Comparison of ENCODE assay signal across 35 cellular contexts in the genomic region with DNA sequence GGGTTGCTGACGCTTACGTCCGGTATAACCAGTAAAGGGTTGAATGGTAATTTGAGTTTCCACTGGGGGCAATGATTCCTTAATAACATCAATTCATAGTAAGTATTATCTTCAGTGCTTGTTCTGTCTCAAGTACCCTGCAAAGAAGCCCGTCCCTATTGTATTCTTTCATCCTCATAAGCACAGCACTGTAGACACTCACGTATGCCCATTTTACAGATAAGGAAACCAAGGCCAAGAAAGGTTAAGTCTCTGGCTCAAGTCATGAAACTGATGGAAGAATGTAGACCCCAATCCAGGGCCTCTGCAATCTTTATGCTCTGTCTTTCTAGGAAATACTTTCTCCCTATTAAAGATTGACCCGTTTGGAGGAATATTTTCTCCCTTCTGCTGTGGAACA.
DNase-seq lines count a peak whose midpoint lies in the region; ATAC-seq, FAIRE-seq and TF ChIP-seq lines count a peak whose summit lies in the region.
"Had no signal": no experiment of that assay in that cellular context is flagged by ENCODE, and none has a peak within 500 bp of the region (broad histone marks: within the 10 kb centered on the region; RNA-seq: fewer than 3 reads in every experiment).

No MANE protein-coding gene starts in this region.

- CTCF ChIA-PET in HepG2 (lab: Yijun Ruan, JAX; ENCODE audit: low intra/inter-chr PET ratio, low total read pairs), result no interaction called here
- CTCF ChIA-PET in K562 (lab: Yijun Ruan, JAX; ENCODE audit: low intra/inter-chr PET ratio), result no interaction called here

- TF ChIP-seq POLR2A in HepG2 (IDR thresholded peaks at IDR 0.05; ENCODE audit: insufficient read depth in 1 of 2, low read depth in 2 of 2, low read length in 2 of 2) (no peak), right lobe of liver (IDR thresholded peaks at IDR 0.05) (no peak), K562 (conservative IDR thresholded peaks at IDR 0.05) (no peak)

- no peaks in the 10 kb centered on the region for H3K27me3 Mint-ChIP-seq in stimulated activated naive CD8-positive, alpha-beta T cell treated with anti-CD3 and anti-CD28 coated beads, Interleukin-15, amount 100 ng/mL, for 72 hours
- H3K27me3 Mint-ChIP-seq in HFFc6 (ENCODE audit: insufficient read depth), result peaks cover 2% of the 10 kb centered on the region
- H3K27me3 Mint-ChIP-seq: CD4-positive, alpha-beta T cell had no signal

- 58% methylated on average over 6 of the region's 6 CpGs for WGBS in HepG2 (ENCODE audit: low lambda C conversion rate)
- WGBS in right lobe of liver (ENCODE audit: insufficient coverage, low coverage, low lambda C conversion rate, missing lambda C conversion rate), result 74% methylated on average over 5 of the region's 6 CpGs
- 28% methylated on average over 6 of the region's 6 CpGs for WGBS in K562 (ENCODE audit: insufficient coverage, low coverage, missing lambda C conversion rate)

- no peaks in the 10 kb centered on the region for H3K4me1 Mint-ChIP-seq in stimulated activated naive CD8-positive, alpha-beta T cell treated with anti-CD3 and anti-CD28 coated beads, Interleukin-15, amount 100 ng/mL, for 72 hours
- no peaks in the 10 kb centered on the region for H3K4me1 Mint-ChIP-seq in HFFc6 (ENCODE audit: low read depth)
- H3K4me1 Mint-ChIP-seq: B cell; CD14-positive monocyte; CD4-positive, alpha-beta memory T cell; CD4-positive, CD25-positive, alpha-beta regulatory T cell had no signal

- no peak overlapping the region for H2AFZ ChIP-seq in HepG2 (ENCODE audit: low read length)
- no peak overlapping the region for H2AFZ ChIP-seq in K562 (ENCODE audit: low read depth, low read length)

- H3K9me1 ChIP-seq in K562 (ENCODE audit: control insufficient read depth, insufficient read depth, low read length), result peaks cover 3% of the 10 kb centered on the region

- H4K20me1 ChIP-seq in HepG2 (ENCODE audit: insufficient read depth, low read length) (no peaks in the 10 kb centered on the region), K562 (replicated peaks; ENCODE audit: control insufficient read depth, insufficient read depth, low read length) (no peaks in the 10 kb centered on the region)
- H4K20me1 ChIP-seq: BLaER1; BLaER1 treated with 17β-estradiol and CSF1 and Interleukin-3, amounts not matched to agents 10 nM and 100 nM had no signal

- H3K4me3 ChIP-seq in HepG2 (replicated peaks in 1 of 3; ENCODE audit: insufficient read depth in 1 of 3, low read depth in 2 of 3, low read length in 3 of 3) (no peak overlapping the region), right lobe of liver (no peak overlapping the region), K562 (no peak overlapping the region)
- H3K4me3 ChIP-seq: A549; BLaER1; BLaER1 treated with 17β-estradiol and CSF1 and Interleukin-3, amounts not matched to agents 10 nM and 100 nM had no signal

- H3K4me3 Mint-ChIP-seq in stimulated activated naive CD8-positive, alpha-beta T cell treated with anti-CD3 and anti-CD28 coated beads, Interleukin-15, amount 100 ng/mL, for 72 hours, result no peak overlapping the region
- H3K4me3 Mint-ChIP-seq in HFFc6, result no peak overlapping the region
- H3K4me3 Mint-ChIP-seq: B cell; CD14-positive monocyte; CD4-positive, alpha-beta memory T cell; CD4-positive, alpha-beta T cell; CD4-positive, CD25-positive, alpha-beta regulatory T cell; CD8-positive, alpha-beta memory T cell; CD8-positive, alpha-beta T cell had no signal

- intact Hi-C loops in HepG2 (cut with micrococcal nuclease; ENCODE audit: unreplicated experiment) (no loop called here), right lobe of liver (cut with DNase I) (no loop called here), K562 (cut with micrococcal nuclease) (no loop called here)

- no peak overlapping the region for H3K9ac ChIP-seq in HepG2 (ENCODE audit: insufficient read depth, low read depth, low read length)
- no peak overlapping the region for H3K9ac ChIP-seq in K562 (ENCODE audit: insufficient read depth in 1 of 2, low read depth in 2 of 2, low read length in 2 of 2)
- H3K9ac ChIP-seq: BLaER1; BLaER1 treated with 17β-estradiol and CSF1 and Interleukin-3, amounts not matched to agents 10 nM and 100 nM had no signal

- H3K36me3 Mint-ChIP-seq in HFFc6 (ENCODE audit: low read depth), result no peaks in the 10 kb centered on the region
- H3K36me3 Mint-ChIP-seq: CD14-positive monocyte; CD4-positive, alpha-beta memory T cell; CD4-positive, CD25-positive, alpha-beta regulatory T cell; CD8-positive, alpha-beta memory T cell; CD8-positive, alpha-beta T cell had no signal

- BruUV-seq in HepG2 (replicated peaks; lab: Mats Ljungman, UMichigan) (no TSS peak), K562 (replicated peaks; lab: Mats Ljungman, UMichigan) (no TSS peak)

- no peak overlapping the region for H3K4me2 ChIP-seq in HepG2 (ENCODE audit: low read depth, low read length)
- H3K4me2 ChIP-seq in K562 (ENCODE audit: insufficient read depth, low read length), result no peak overlapping the region
- H3K4me2 ChIP-seq: A549; BLaER1; BLaER1 treated with 17β-estradiol and CSF1 and Interleukin-3, amounts not matched to agents 10 nM and 100 nM had no signal

- no peaks in the 10 kb centered on the region for H3K9me3 Mint-ChIP-seq in stimulated activated naive CD8-positive, alpha-beta T cell treated with anti-CD3 and anti-CD28 coated beads, Interleukin-15, amount 100 ng/mL, for 72 hours
- H3K9me3 Mint-ChIP-seq in HFFc6, result peaks cover 40% of the 10 kb centered on the region
- H3K9me3 Mint-ChIP-seq: CD14-positive monocyte; CD4-positive, alpha-beta memory T cell; CD4-positive, alpha-beta T cell; CD8-positive, alpha-beta T cell had no signal

- H3K4me1 ChIP-seq in HepG2 (ENCODE audit: insufficient read depth, low read length) (no peaks in the 10 kb centered on the region), right lobe of liver (no peaks in the 10 kb centered on the region), K562 (replicated peaks in 1 of 2; ENCODE audit: control insufficient read depth in 2 of 2, insufficient read depth in 2 of 2, low read length in 2 of 2) (peaks cover 0 to 5% of the 10 kb centered on the region in 2 experiments; a peak in 4 of 5 replicates)
- H3K4me1 ChIP-seq: A549, BE2C, BLaER1 had no signal

- DNase-seq in HepG2 (ENCODE audit: low spot score) (no peak), right lobe of liver (no peak), HTR-8/SVneo (ENCODE audit: insufficient read length, low spot score) (no peak), K562 (ENCODE audit: extremely low read depth in 1 of 4, low spot score in 3 of 4) (no peak), HFFc6 (no peak)
- no peak for DNase-seq in stimulated activated naive CD8-positive, alpha-beta T cell treated with anti-CD3 and anti-CD28 coated beads, Interleukin-15, amount 100 ng/mL, for 72 hours
- DNase-seq: 8988T; ACHN; AML-193; BE2C; C1 segment of cervical spinal cord; Caco-2; Calu3; CD4-positive, alpha-beta memory T cell; CD4-positive, alpha-beta T cell; CD4-positive, CD25-positive, alpha-beta regulatory T cell; CD8-positive, alpha-beta memory T cell; CD8-positive, alpha-beta T cell; COR-L47; DMS 273 treated with DMSO at 0.1 percent for 48 hours; DMS153; DMS53; DMS79; DMS79 treated with DMSO at 0.1 percent for 48 hours; DND-41; EL had no signal

- TF ChIP-seq RAD21 in HepG2 (CRISPR knock-in tag; IDR thresholded peaks at IDR 0.05), result no peak
- TF ChIP-seq RAD21 in K562 (CRISPR knock-in tag; conservative IDR thresholded peaks at IDR 0.05 in 1 of 2, IDR thresholded peaks at IDR 0.05 in 1 of 2), result no peak

- H3K27ac ChIP-seq in HepG2 (ENCODE audit: extremely low read length, insufficient read depth, low read length) (no peak overlapping the region), right lobe of liver (no peak overlapping the region), K562 (ENCODE audit: extremely low read depth, low read depth, low read length) (no peak overlapping the region)
- H3K27ac ChIP-seq: 22Rv1; A549; BLaER1; BLaER1 treated with 17β-estradiol and CSF1 and Interleukin-3, amounts not matched to agents 10 nM and 100 nM; C4-2B had no signal

- no peaks in the 10 kb centered on the region for H3K79me2 ChIP-seq in HepG2 (ENCODE audit: insufficient read depth, low read length)
- no peaks in the 10 kb centered on the region for H3K79me2 ChIP-seq in K562 (ENCODE audit: control insufficient read depth, insufficient read depth, low read length)

- POLR2A ChIA-PET in HepG2 (lab: Yijun Ruan, JAX) (no interaction called here), K562 (lab: Yijun Ruan, JAX) (no interaction called here)

- no peaks in the 10 kb centered on the region for H3K36me3 ChIP-seq in HepG2 (replicated peaks in 1 of 2; ENCODE audit: control insufficient read depth in 1 of 2, insufficient read depth in 2 of 2, low read length in 2 of 2)
- no peaks in the 10 kb centered on the region for H3K36me3 ChIP-seq in right lobe of liver
- H3K36me3 ChIP-seq in K562 (ENCODE audit: control insufficient read depth, insufficient read depth, low read length), result no peaks in the 10 kb centered on the region
- H3K36me3 ChIP-seq: BE2C; BLaER1; BLaER1 treated with 17β-estradiol and CSF1 and Interleukin-3, amounts not matched to agents 10 nM and 100 nM had no signal

- H3K27ac Mint-ChIP-seq in stimulated activated naive CD8-positive, alpha-beta T cell treated with anti-CD3 and anti-CD28 coated beads, Interleukin-15, amount 100 ng/mL, for 72 hours, result no peak overlapping the region
- no peak overlapping the region for H3K27ac Mint-ChIP-seq in HFFc6
- H3K27ac Mint-ChIP-seq: B cell; CD14-positive monocyte; CD4-positive, alpha-beta memory T cell; CD4-positive, alpha-beta T cell; CD4-positive, CD25-positive, alpha-beta regulatory T cell; CD8-positive, alpha-beta memory T cell; CD8-positive, alpha-beta T cell had no signal

- TF ChIP-seq EP300 in HepG2 (IDR thresholded peaks at IDR 0.05; ENCODE audit: low read depth in 2 of 2, low read length in 2 of 2) (no peak), HepG2 (CRISPR knock-in tag; IDR thresholded peaks at IDR 0.05; ENCODE audit: borderline replicate concordance) (no peak), K562 (IDR thresholded peaks at IDR 0.05; ENCODE audit: low read length) (no peak)

- in situ Hi-C loops in HepG2 (cut with HindIII; ENCODE audit: extremely low pct_ligation_motif_present, low pct_unique_long_range_greater_than_20kb) (no loop called here), K562 (cut with MboI) (no loop called here)

- H3K9me3 ChIP-seq in HepG2 (ENCODE audit: low read length) (no peaks in the 10 kb centered on the region), right lobe of liver (no peaks in the 10 kb centered on the region), K562 (replicated peaks; ENCODE audit: control insufficient read depth, insufficient read depth, low read depth, low read length) (no peaks in the 10 kb centered on the region)
- H3K9me3 ChIP-seq: A549; BE2C; BLaER1; BLaER1 treated with 17β-estradiol and CSF1 and Interleukin-3, amounts not matched to agents 10 nM and 100 nM; Caco-2 had no signal

- FAIRE-seq in HepG2 (lab: Jason Lieb, UNC) (peak; percentile 30), HTR-8/SVneo (lab: Jason Lieb, UNC) (peak; percentile 87), K562 (lab: Jason Lieb, UNC) (no peak)
- FAIRE-seq: A204.1, A549, D721Med had no signal

- H3K27me3 ChIP-seq in HepG2 (ENCODE audit: control insufficient read depth in 1 of 2, insufficient read depth in 2 of 2, low read length in 2 of 2) (no peaks in the 10 kb centered on the region; a peak in 2 of 5 replicates), right lobe of liver (no peaks in the 10 kb centered on the region), K562 (ENCODE audit: control insufficient read depth in 2 of 2, insufficient read depth in 2 of 2, low read length in 2 of 2) (peaks cover 0 to 11% of the 10 kb centered on the region in 2 experiments; a peak in 2 of 5 replicates)
- H3K27me3 ChIP-seq: BE2C; BLaER1; BLaER1 treated with 17β-estradiol and CSF1 and Interleukin-3, amounts not matched to agents 10 nM and 100 nM had no signal

- TF ChIP-seq CTCF in HepG2 (CRISPR knock-in tag; IDR thresholded peaks at IDR 0.05) (no peak), right lobe of liver (IDR thresholded peaks at IDR 0.05) (no peak), K562 (IDR thresholded peaks at IDR 0.05 in 2 of 3, conservative IDR thresholded peaks at IDR 0.05 in 1 of 3; ENCODE audit: insufficient read depth in 2 of 3, low read depth in 1 of 3, low read length in 3 of 3) (no peak), HFFc6 (IDR thresholded peaks at IDR 0.05) (no peak)

- ATAC-seq in HepG2 (no peak), right lobe of liver (no peak), K562 (no peak)
- ATAC-seq in stimulated activated naive CD8-positive, alpha-beta T cell treated with anti-CD3 and anti-CD28 coated beads, Interleukin-15, amount 100 ng/mL, for 72 hours, result no peak
- ATAC-seq: A549; CD8-positive, alpha-beta T cell had no signal
